17 cellular contexts compared by ENCODE assay signal in genomic region chr9:134180786-134181647, GRCh38. TPM values are rescaled to one million over a fixed set of nuclear protein-coding genes. Genes with fewer than 3 reads are reported as not detected.
A peak's percentile ranks its signal among the peaks of the same experiment; 100 is the strongest.
DNase-seq lines count a peak whose midpoint lies in the region; ATAC-seq, FAIRE-seq and TF ChIP-seq lines count a peak whose summit lies in the region.
"Had no signal": no experiment of that assay in that cellular context is flagged by ENCODE, and none has a peak within 500 bp of the region (broad histone marks: within the 10 kb centered on the region; RNA-seq: fewer than 3 reads in every experiment).

No MANE protein-coding gene starts in this region.

- 0 out of 2 replicates have a peak, but pooled peaks cover 3% of the 10 kb centered on the region for H3K27me3 ChIP-seq in BLaER1
- H3K27me3 ChIP-seq in neuronal stem cell (ENCODE audit: control insufficient read depth in 3 of 3, insufficient read depth in 3 of 3, low read depth in 1 of 3, low read length in 3 of 3): peaks cover 0 to 46% (median 5%) of the 10 kb centered on the region in 3 experiments

- no peaks in the 10 kb centered on the region for H3K9me3 ChIP-seq in BLaER1
- H3K9me3 ChIP-seq in neuronal stem cell (replicated peaks in 1 of 2; ENCODE audit: control insufficient read depth in 2 of 2, insufficient read depth in 1 of 2, low read depth in 1 of 2, low read length in 2 of 2): peaks cover 0 to 7% of the 10 kb centered on the region in 2 donors

- peaks cover 5% of the 10 kb centered on the region for H3K27me3 Mint-ChIP-seq in glutamatergic neuron (ENCODE audit: unreplicated experiment)

- TF ChIP-seq POLR2A in GM12892 (IDR thresholded peaks at IDR 0.05; ENCODE audit: low read depth, low read length): no peak

- H2BK12ac ChIP-seq in neuronal stem cell (ENCODE audit: low read length): peak overlapping the region; percentile 41

- peaks cover 7% of the 10 kb centered on the region for H3K79me1 ChIP-seq in neuronal stem cell (ENCODE audit: low read depth, low read length)

- H2BK15ac ChIP-seq in neuronal stem cell (ENCODE audit: low read length): peak overlapping the region; percentile 87

- peak overlapping the region; percentile 91 for H2AK5ac ChIP-seq in neuronal stem cell (ENCODE audit: low read depth, low read length)

- TF ChIP-seq CTCF in glutamatergic neuron (IDR thresholded peaks at IDR 0.05; ENCODE audit: partially characterized antibody, unreplicated experiment): no peak

- peak overlapping the region; percentile 46; the same call in 1 of the 2 replicates for H3K27ac ChIP-seq in BLaER1
- no peak overlapping the region for H3K27ac ChIP-seq in neuronal stem cell (replicated peaks; ENCODE audit: low read length)

- H3K4me3 ChIP-seq in BLaER1 (no peak overlapping the region), neuronal stem cell (ENCODE audit: low read length in 2 of 2) (peak overlapping the region in 1 of 2 donors; percentile 9)
- H3K4me3 ChIP-seq: lung had no signal

- H3K36me3 ChIP-seq in BLaER1 (no peaks in the 10 kb centered on the region), neuronal stem cell (replicated peaks in 1 of 2; ENCODE audit: control insufficient read depth in 2 of 2, insufficient read depth in 2 of 2, low read length in 2 of 2) (no peaks in the 10 kb centered on the region)

- no peak for ATAC-seq in HG03159 (IDR thresholded peaks at IDR 0.05; ENCODE audit: unreplicated experiment)
- no peak for ATAC-seq in GM21717 (IDR thresholded peaks at IDR 0.05; ENCODE audit: unreplicated experiment)
- ATAC-seq: Panc1 had no signal

- peak overlapping the region; percentile 64 for H4K91ac ChIP-seq in neuronal stem cell (ENCODE audit: low read depth, low read length, poor library complexity)

- peaks cover 14% of the 10 kb centered on the region for H3K9me3 Mint-ChIP-seq in glutamatergic neuron (ENCODE audit: unreplicated experiment)
- H3K9me3 Mint-ChIP-seq: activated T-helper 17 cell treated with anti-CD3 and anti-CD28 coated beads, Interleukin-2, amount 50 U/mL, for 72 hours had no signal

- no peak overlapping the region for H3K27ac Mint-ChIP-seq in glutamatergic neuron (ENCODE audit: unreplicated experiment)

- DNase-seq in GM12892 (ENCODE audit: insufficient read length) (peak; percentile 5), glutamatergic neuron (peak; percentile 9), neuronal stem cell (ENCODE audit: low spot score) (no peak), HK-2 (ENCODE audit: unreplicated experiment) (no peak), KBM-7 (no peak)
- DNase-seq: activated CD4-positive, alpha-beta T cell treated with anti-CD3 and anti-CD28 coated beads, Interleukin-2, amount 50 U/mL, for 48 hours; Karpas-422; naive B cell; NCI-H2171 treated with DMSO at 0.1 percent for 48 hours; NCI-H82 had no signal

- no peak overlapping the region for H2BK120ac ChIP-seq in neuronal stem cell (ENCODE audit: low read depth, low read length)

- peak overlapping the region; percentile 52 for H3K23ac ChIP-seq in neuronal stem cell (ENCODE audit: low read depth, low read length, poor library complexity)

- H3K4me3 Mint-ChIP-seq in glutamatergic neuron (ENCODE audit: unreplicated experiment): no peak overlapping the region

- H3K18ac ChIP-seq in neuronal stem cell (ENCODE audit: low read length): peak overlapping the region; percentile 65

- H3K4me1 ChIP-seq in BLaER1 (peaks cover 62% of the 10 kb centered on the region), neuronal stem cell (ENCODE audit: control insufficient read depth in 2 of 2, insufficient read depth in 1 of 2, low read depth in 1 of 2, low read length in 2 of 2) (peaks cover 0 to 8% of the 10 kb centered on the region in 2 donors)

- H2BK5ac ChIP-seq in neuronal stem cell (ENCODE audit: low read length): peak overlapping the region; percentile 24

- peak overlapping the region; percentile 56 for H3K14ac ChIP-seq in neuronal stem cell (ENCODE audit: low read length)

- in situ Hi-C loops in KBM-7 (cut with MboI; ENCODE audit: low pct_unique_long_range_greater_than_20kb, low sequenced_read_pairs): no loop called here

- H3K4me1 Mint-ChIP-seq in glutamatergic neuron (ENCODE audit: low read depth, unreplicated experiment): peaks cover 7% of the 10 kb centered on the region

- H4K20me1 ChIP-seq in BLaER1: no peaks in the 10 kb centered on the region

- no peak overlapping the region for H4K8ac ChIP-seq in neuronal stem cell (ENCODE audit: low read depth, low read length)

- H2AFZ ChIP-seq in neuronal stem cell (ENCODE audit: low read length): no peak overlapping the region

- H3K4ac ChIP-seq in neuronal stem cell (ENCODE audit: low read length): no peak overlapping the region

- H3K36me3 Mint-ChIP-seq in glutamatergic neuron (ENCODE audit: unreplicated experiment): no peaks in the 10 kb centered on the region
- H3K36me3 Mint-ChIP-seq: naive B cell had no signal

- H3K4me2 ChIP-seq in BLaER1: peak overlapping the region; percentile 87
- no peak overlapping the region for H3K4me2 ChIP-seq in neuronal stem cell (ENCODE audit: insufficient read depth, low read length, poor library complexity, severe bottlenecking)

- no peak overlapping the region for H3K9ac ChIP-seq in BLaER1
- peak overlapping the region; percentile 72 for H3K9ac ChIP-seq in neuronal stem cell (ENCODE audit: low read depth, low read length, poor library complexity)

- FAIRE-seq in GM12892 (lab: Jason Lieb, UNC): no peak

- WGBS in neuronal stem cell (ENCODE audit: extremely low coverage in 2 of 2, insufficient read length in 2 of 2, insufficient replicate concordance in 1 of 2), 2 donors: no CpG with 5 or more reads among the region's 20 CpGs

RNA-seq across cellular contexts. Expression of gene RNU6ATAC, which starts 16.7 kb away (rescaled TPM):
- not detected for polyA plus RNA-seq in GM12892 (2012; ENCODE audit: missing spikeins)
- total RNA-seq in glutamatergic neuron (ENCODE audit: unreplicated experiment): 121 TPM
- not detected for polyA plus RNA-seq in neuronal stem cell (2013, experiment 1 of 2)
- not detected for polyA plus RNA-seq in neuronal stem cell (2013, experiment 2 of 2)
- polyA plus RNA-seq: BJ, lung had no signal

RNA-seq across cellular contexts. Expression of gene WDR5, which starts 45.1 kb away (rescaled TPM):
- 23.4 TPM for polyA plus RNA-seq in GM12892 (2012; ENCODE audit: missing spikeins)
- 45.9 TPM for total RNA-seq in glutamatergic neuron (ENCODE audit: unreplicated experiment)
- 31.5 TPM for polyA plus RNA-seq in neuronal stem cell (2013, experiment 1 of 2)
- polyA plus RNA-seq in neuronal stem cell (2013, experiment 2 of 2): 31.4 TPM

Comparison
In these comparisons a context has a peak if more than half of its experiments do, and no peak if none do; other contexts are left out.
1. DNase-seq: peak in GM12892 (single experiment) and glutamatergic neuron (single experiment); none in neuronal stem cell (single experiment), HK-2 (single experiment) and KBM-7 (single experiment).